ENCODE assay signal across 20 cellular contexts in genomic region chr9:129781991-129782390, GRCh38. TPM values are rescaled to one million over a fixed set of nuclear protein-coding genes. Genes with fewer than 3 reads are reported as not detected.
DNase-seq lines count a peak whose midpoint lies in the region; ATAC-seq, FAIRE-seq and TF ChIP-seq lines count a peak whose summit lies in the region.
"Had no signal": no experiment of that assay in that cellular context is flagged by ENCODE, and none has a peak within 500 bp of the region (broad histone marks: within the 10 kb centered on the region; RNA-seq: fewer than 3 reads in every experiment).

No MANE protein-coding gene starts in this region.

- H4K20me1 ChIP-seq in osteoblast (ENCODE audit: insufficient read depth, low read length), result no peaks in the 10 kb centered on the region

- no peak for FAIRE-seq in RCC 7860 (lab: Jason Lieb, UNC)
- FAIRE-seq: A204.1, GM19239 had no signal

- no peaks in the 10 kb centered on the region for H3K27me3 ChIP-seq in osteoblast (ENCODE audit: insufficient read depth, low read length)

- no peak overlapping the region for H3K27ac ChIP-seq in osteoblast (ENCODE audit: low read depth, low read length)
- H3K27ac ChIP-seq: SK-N-MC had no signal

- TF ChIP-seq CTCF in AG10803 (conservative IDR thresholded peaks at IDR 0.05; ENCODE audit: low read length) (no peak), fibroblast of villous mesenchyme (IDR thresholded peaks at IDR 0.05; ENCODE audit: insufficient read depth, low read depth, low read length) (no peak), osteoblast (IDR thresholded peaks at IDR 0.05; ENCODE audit: extremely low read depth, low read depth, low read length) (no peak)

- no peaks in the 10 kb centered on the region for H3K9me3 ChIP-seq in osteoblast (ENCODE audit: low read depth, low read length)
- H3K9me3 ChIP-seq: Caco-2 had no signal

- H2AFZ ChIP-seq in osteoblast (ENCODE audit: low read length), result peak overlapping the region; percentile 41

- H3K4me2 ChIP-seq in osteoblast (ENCODE audit: insufficient read depth, low read length), result no peak overlapping the region

- peaks cover 15% of the 10 kb centered on the region for H3K4me1 ChIP-seq in osteoblast (ENCODE audit: insufficient read depth, low read length)

- H3K79me2 ChIP-seq in osteoblast (ENCODE audit: insufficient read depth, low read length), result no peaks in the 10 kb centered on the region

- DNase-seq in AG10803 (ENCODE audit: low read depth) (peak; percentile 45), RCC 7860 (ENCODE audit: low spot score) (peak; percentile 11), fibroblast of villous mesenchyme (ENCODE audit: low read depth) (peak; percentile 91), osteoblast (ENCODE audit: insufficient read length, low spot score, missing footprints) (peak; percentile 87), iPS-NIHi11 (ENCODE audit: low spot score) (no peak), HK-2 (ENCODE audit: unreplicated experiment) (no peak)
- DNase-seq in stimulated activated CD4-positive, alpha-beta T cell treated with anti-CD3 and anti-CD28 coated beads, Interleukin-2, amount 100 ng/mL, for 48 hours, result no peak
- DNase-seq: AML-193; Caco-2; CD4-positive, CD25-positive, alpha-beta regulatory T cell; H9; MV-4-11; NCI-H1417 treated with DMSO at 0.1 percent for 48 hours; NCI-H2029 treated with DMSO at 0.1 percent for 48 hours; NCI-H510A; NCI-H774 had no signal

- H3K4me3 ChIP-seq in AG10803 (ENCODE audit: low read length) (no peak overlapping the region), fibroblast of villous mesenchyme (ENCODE audit: low read depth, low read length) (no peak overlapping the region), osteoblast (ENCODE audit: insufficient read depth, low read length) (no peak overlapping the region)
- H3K4me3 ChIP-seq: SK-N-MC had no signal

- ATAC-seq in HG02840 (IDR thresholded peaks at IDR 0.05; ENCODE audit: low FRiP score, unreplicated experiment), result no peak

- H3K36me3 ChIP-seq in osteoblast (ENCODE audit: insufficient read depth, low read length), result no peaks in the 10 kb centered on the region

RNA-seq across cellular contexts. Expression of gene TOR1B, which starts 21.0 kb away (rescaled TPM):
- total RNA-seq in fibroblast of villous mesenchyme, result 27.4 and 33.2 TPM in 2 replicates
- 27.5 and 31.5 TPM in 2 replicates for total RNA-seq in osteoblast

RNA-seq across cellular contexts. Expression of gene PTGES, which starts 29.1 kb away (rescaled TPM):
- total RNA-seq in fibroblast of villous mesenchyme (8.7 and 16.0 TPM in 2 replicates), osteoblast (70.9 and 115 TPM in 2 replicates)
- total RNA-seq: CD4-positive, CD25-positive, alpha-beta regulatory T cell had no signal

RNA-seq across cellular contexts. Expression of gene TOR1A, which starts 41.9 kb away (rescaled TPM):
- 43.8 and 51.4 TPM in 2 replicates for total RNA-seq in fibroblast of villous mesenchyme
- 52.1 and 52.5 TPM in 2 replicates for total RNA-seq in osteoblast

RNA-seq across cellular contexts. Expression of gene C9orf78, which starts 53.1 kb away (rescaled TPM):
- total RNA-seq in fibroblast of villous mesenchyme (19.3 and 32.4 TPM in 2 replicates), osteoblast (30.8 and 41.0 TPM in 2 replicates)

RNA-seq across cellular contexts. Expression of gene USP20, which starts 53.3 kb away (rescaled TPM):
- 7.7 and 10.4 TPM in 2 replicates for total RNA-seq in fibroblast of villous mesenchyme
- total RNA-seq in osteoblast, result 9.1 and 10.5 TPM in 2 replicates

Comparison
In these comparisons a context has a peak if more than half of its experiments do, and no peak if none do; other contexts are left out.
1. DNase-seq: peak in AG10803 (single experiment), RCC 7860 (single experiment), fibroblast of villous mesenchyme (single experiment) and osteoblast (single experiment); none in stimulated activated CD4-positive, alpha-beta T cell treated with anti-CD3 and anti-CD28 coated beads, Interleukin-2, amount 100 ng/mL, for 48 hours (0 of 2), iPS-NIHi11 (single experiment) and HK-2 (single experiment).